8 cellular contexts compared by ENCODE assay signal in genomic region chr17:17919169-17920107, GRCh38. TPM values are rescaled to one million over a fixed set of nuclear protein-coding genes. Genes with fewer than 3 reads are reported as not detected.
DNase-seq lines count a peak whose midpoint lies in the region; ATAC-seq, FAIRE-seq and TF ChIP-seq lines count a peak whose summit lies in the region.

No MANE protein-coding gene starts in this region.

- no peak overlapping the region for H3K27ac Mint-ChIP-seq in activated CD8-positive, alpha-beta T cell treated with anti-CD3 and anti-CD28 coated beads for 36 hours
- no peak overlapping the region for H3K27ac Mint-ChIP-seq in memory B cell

- H3K9me3 ChIP-seq in effector memory CD4-positive, alpha-beta T cell (ENCODE audit: control insufficient read depth, low read length) = no peaks in the 10 kb centered on the region

- H3K27me3 ChIP-seq in effector memory CD4-positive, alpha-beta T cell (replicated peaks; ENCODE audit: control insufficient read depth, insufficient read depth, low read length, poor library complexity, severe bottlenecking) = no peaks in the 10 kb centered on the region

- intact Hi-C loops in activated CD8-positive, alpha-beta T cell treated with anti-CD3 and anti-CD28 coated beads for 36 hours (cut with micrococcal nuclease) = no loop called here

- H3K4me3 ChIP-seq in effector memory CD4-positive, alpha-beta T cell (ENCODE audit: insufficient read depth, low read depth, low read length, poor library complexity, severe bottlenecking) = no peak overlapping the region

- no peaks in the 10 kb centered on the region for H3K9me3 Mint-ChIP-seq in activated CD8-positive, alpha-beta T cell treated with anti-CD3 and anti-CD28 coated beads for 36 hours
- no peaks in the 10 kb centered on the region for H3K9me3 Mint-ChIP-seq in memory B cell

- POLR2A ChIA-PET in activated CD8-positive, alpha-beta T cell treated with anti-CD3 and anti-CD28 coated beads for 36 hours (lab: Charles Lee) = no interaction called here

- no peak overlapping the region for H3K4me3 Mint-ChIP-seq in activated CD8-positive, alpha-beta T cell treated with anti-CD3 and anti-CD28 coated beads for 36 hours
- H3K4me3 Mint-ChIP-seq in memory B cell = no peak overlapping the region

- no peaks in the 10 kb centered on the region for H3K36me3 ChIP-seq in effector memory CD4-positive, alpha-beta T cell (ENCODE audit: control insufficient read depth, insufficient read depth, low read length)

- DNase-seq in AG20443 (ENCODE audit: low spot score) (peak; percentile 76), H54 (ENCODE audit: insufficient read length, low spot score) (peak; percentile 78), NCI-H69 (lab: John Stamatoyannopoulos, UW) (peak; percentile 78), memory B cell (ENCODE audit: low spot score in 2 of 2) (peak; percentile 43 to 48)
- peak; percentile 82 for DNase-seq in activated CD8-positive, alpha-beta T cell treated with anti-CD3 and anti-CD28 coated beads for 36 hours
- DNase-seq in effector memory CD4-positive, alpha-beta T cell = peak; percentile 29 to 48 (median 30)
- peak; percentile 24 to 37 for DNase-seq in stimulated activated CD8-positive, alpha-beta memory T cell treated with anti-CD3 and anti-CD28 coated beads, Interleukin-2, amount 100 ng/mL, for 1 hour (ENCODE audit: low read depth in 2 of 2)

- no peaks in the 10 kb centered on the region for H3K36me3 Mint-ChIP-seq in activated CD8-positive, alpha-beta T cell treated with anti-CD3 and anti-CD28 coated beads for 36 hours (ENCODE audit: low read depth)
- peaks cover 4% of the 10 kb centered on the region for H3K36me3 Mint-ChIP-seq in memory B cell

- peak; percentile 94 for ATAC-seq in activated CD8-positive, alpha-beta T cell treated with anti-CD3 and anti-CD28 coated beads for 36 hours
- ATAC-seq in memory B cell (ENCODE audit: low read depth) = peak; percentile 76
- no peak for ATAC-seq in GM18861 (IDR thresholded peaks at IDR 0.05; ENCODE audit: unreplicated experiment)

- TF ChIP-seq POLR2A in H54 (IDR thresholded peaks at IDR 0.05; ENCODE audit: low read depth, low read length) = no peak

- peaks cover under 1% of the 10 kb centered on the region for H3K4me1 ChIP-seq in effector memory CD4-positive, alpha-beta T cell (ENCODE audit: control insufficient read depth, insufficient read depth, low read length, poor library complexity, severe bottlenecking)

- CTCF ChIA-PET in activated CD8-positive, alpha-beta T cell treated with anti-CD3 and anti-CD28 coated beads for 36 hours (lab: Charles Lee) = interaction anchor here (0.6 to 3.8 kb wide), 57 partner anchors 9 to 277 kb away, joined by 3 to 27 read pairs (median 4); partner anchors contain the start of genes DRC3, RAI1 and TOM1L2

- peaks cover 15% of the 10 kb centered on the region for H3K4me1 Mint-ChIP-seq in activated CD8-positive, alpha-beta T cell treated with anti-CD3 and anti-CD28 coated beads for 36 hours (ENCODE audit: low read depth)
- H3K4me1 Mint-ChIP-seq in memory B cell = peaks cover 1% of the 10 kb centered on the region

- H3K27me3 Mint-ChIP-seq in activated CD8-positive, alpha-beta T cell treated with anti-CD3 and anti-CD28 coated beads for 36 hours = no peaks in the 10 kb centered on the region
- H3K27me3 Mint-ChIP-seq in memory B cell = no peaks in the 10 kb centered on the region

- no peak for FAIRE-seq in H54 (lab: Jason Lieb, UNC)

- peak; percentile 73 for TF ChIP-seq CTCF in activated CD8-positive, alpha-beta T cell treated with anti-CD3 and anti-CD28 coated beads for 36 hours (IDR thresholded peaks at IDR 0.05)

- H3K27ac ChIP-seq in effector memory CD4-positive, alpha-beta T cell (ENCODE audit: insufficient read depth, low read length, poor library complexity, severe bottlenecking) = no peak overlapping the region

RNA-seq across cellular contexts. Expression of gene TOM1L2, which starts 52.8 kb away (rescaled TPM):
- 10 to 100 TPM; 10.3 to 10.8 TPM for total RNA-seq in activated CD8-positive, alpha-beta T cell treated with anti-CD3 and anti-CD28 coated beads for 36 hours

RNA-seq across cellular contexts. Expression of gene DRC3, which starts 53.2 kb away (rescaled TPM):
- under 1 TPM in 1 of 2 experiments, not detected in 1; 0.25 TPM for total RNA-seq in activated CD8-positive, alpha-beta T cell treated with anti-CD3 and anti-CD28 coated beads for 36 hours

Comparison
In these comparisons a context has a peak if more than half of its experiments do, and no peak if none do; other contexts are left out.
1. DNase-seq: peak in every context shown above with its lines; median percentile 82 in activated CD8-positive, alpha-beta T cell treated with anti-CD3 and anti-CD28 coated beads for 36 hours; 78 in H54; 78 in NCI-H69; 76 in AG20443; 46 in memory B cell; 30 in stimulated activated CD8-positive, alpha-beta memory T cell treated with anti-CD3 and anti-CD28 coated beads, Interleukin-2, amount 100 ng/mL, for 1 hour; 30 in effector memory CD4-positive, alpha-beta T cell.